ENCODE assay signal across 13 cellular contexts in the genomic region with DNA sequence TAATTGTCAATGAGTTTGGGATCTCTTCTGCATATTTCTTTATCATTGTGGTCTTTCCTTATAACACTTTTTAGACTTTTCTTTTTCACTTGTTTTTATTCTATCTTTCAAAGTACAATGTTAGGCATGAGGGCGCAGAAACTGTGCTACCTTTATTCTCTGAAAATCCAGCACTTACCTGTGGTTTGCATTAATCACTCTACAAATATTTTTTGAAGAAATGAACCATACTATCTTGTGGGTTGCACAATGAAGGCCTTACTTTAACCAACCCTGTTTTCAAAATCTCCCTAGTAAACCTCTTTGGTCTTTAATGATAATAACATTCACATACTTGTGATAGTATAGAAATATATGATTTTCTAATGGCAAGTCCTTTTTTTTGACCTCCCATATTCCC. TPM values are rescaled to one million over a fixed set of nuclear protein-coding genes. Genes with fewer than 3 reads are reported as not detected.
"Had no signal": no experiment of that assay in that cellular context is flagged by ENCODE, and none has a peak within 500 bp of the region (broad histone marks: within the 10 kb centered on the region; RNA-seq: fewer than 3 reads in every experiment).

No MANE protein-coding gene starts in this region.

RNA-seq across cellular contexts. Expression of a gene that starts 11.0 kb away (rescaled TPM):
- total RNA-seq: activated CD4-positive, alpha-beta memory T cell treated with anti-CD3 and anti-CD28 coated beads for 36 hours; activated CD4-positive, alpha-beta memory T cell treated with anti-CD3 and anti-CD28 coated beads, Interleukin-2, amount 10 ng/mL, durations not matched to agents 7 days and 5 days; activated CD4-positive, alpha-beta T cell treated with anti-CD3 and anti-CD28 coated beads for 36 hours; activated CD4-positive, alpha-beta T cell treated with anti-CD3 and anti-CD28 coated beads, Interleukin-2, amount 10 ng/mL, durations not matched to agents 24 days and 14 days; activated CD4-positive, alpha-beta T cell treated with anti-CD3 and anti-CD28 coated beads, Interleukin-2, amount 10 ng/mL, durations not matched to agents 7 days and 5 days; activated CD8-positive, alpha-beta memory T cell treated with anti-CD3 and anti-CD28 coated beads for 36 hours; activated CD8-positive, alpha-beta memory T cell treated with anti-CD3 and anti-CD28 coated beads, Interleukin-2, amount 10 ng/mL, durations not matched to agents 7 days and 5 days; activated CD8-positive, alpha-beta T cell treated with anti-CD3 and anti-CD28 coated beads for 36 hours; activated CD8-positive, alpha-beta T cell treated with anti-CD3 and anti-CD28 coated beads, Interleukin-2, amount 10 ng/mL, durations not matched to agents 7 days and 5 days; T-helper 1 cell treated with Interleukin-12 subunit alpha and Interleukin-12 subunit beta and Interleukin-4 antibody, amounts not matched to agents 30 ng/mL and 1 ng/mL, for 36 hours; T-helper 17 cell; T-helper 2 cell treated with Interferon-gamma antibody and Interleukin-4, amounts not matched to agents 100 ng/mL and 5 ng/mL, for 36 hours; WTC11 had no signal
